Comparison of ENCODE assay signal across 9 cellular contexts in genomic region chr4:158496030-158496741, GRCh38. TPM values are rescaled to one million over a fixed set of nuclear protein-coding genes. Genes with fewer than 3 reads are reported as not detected.
DNase-seq lines count a peak whose midpoint lies in the region; ATAC-seq, FAIRE-seq and TF ChIP-seq lines count a peak whose summit lies in the region.
"Had no signal": no experiment of that assay in that cellular context is flagged by ENCODE, and none has a peak within 500 bp of the region (broad histone marks: within the 10 kb centered on the region; RNA-seq: fewer than 3 reads in every experiment).

No MANE protein-coding gene starts in this region.

- no peak overlapping the region for H3K4me3 Mint-ChIP-seq in WTC11

- peaks cover 9% of the 10 kb centered on the region for H3K9me3 Mint-ChIP-seq in WTC11

- intact Hi-C loops in testis (cut with DNase I; ENCODE audit: low total_unique reads) = no loop called here

- no peaks in the 10 kb centered on the region for H3K4me1 ChIP-seq in hepatocyte (ENCODE audit: insufficient read depth)
- H3K4me1 ChIP-seq in testis = no peaks in the 10 kb centered on the region

- no peaks in the 10 kb centered on the region for H4K20me1 ChIP-seq in hepatocyte (ENCODE audit: insufficient read depth, poor library complexity, severe bottlenecking)

- CTCF ChIA-PET in WTC11 (lab: Charles Lee) = interaction anchor here (0.6 to 2.1 kb wide), 48 partner anchors 9 to 798 kb away, joined by 3 to 15 read pairs (median 4); partner anchors contain the start of gene RXFP1

- H3K4me2 ChIP-seq in hepatocyte = no peak overlapping the region

- H3K36me3 ChIP-seq in hepatocyte (replicated peaks; ENCODE audit: insufficient read depth, low read depth) (no peaks in the 10 kb centered on the region), testis (ENCODE audit: low read depth, missing control alignments) (no peaks in the 10 kb centered on the region)

- TF ChIP-seq CTCF in WTC11 (IDR thresholded peaks at IDR 0.05) = peak; percentile 76
- peak; percentile 36 for TF ChIP-seq CTCF in hepatocyte (IDR thresholded peaks at IDR 0.05; ENCODE audit: poor library complexity)
- peak in 2 of 3 experiments; percentile 7 to 42 for TF ChIP-seq CTCF in testis (IDR thresholded peaks at IDR 0.05)

- H3K79me2 ChIP-seq in hepatocyte = no peaks in the 10 kb centered on the region

- no peaks in the 10 kb centered on the region for H3K27me3 Mint-ChIP-seq in WTC11 (ENCODE audit: low read depth)

- H3K4me1 Mint-ChIP-seq in WTC11 = no peaks in the 10 kb centered on the region; the same call in 1 of the 2 replicates

- TF ChIP-seq POLR2A in testis (IDR thresholded peaks at IDR 0.05) = no peak

- DNase-seq in WTC11 (ENCODE audit: low spot score) (peak; percentile 85), hepatocyte (ENCODE audit: low spot score) (peak; percentile 35), testis (peak; percentile 72), NCI-H2029 treated with DMSO at 0.1 percent for 48 hours (lab: John Stamatoyannopoulos, UW) (no peak), NCI-H2029 (lab: John Stamatoyannopoulos, UW) (no peak)

- no peak overlapping the region for H3K27ac Mint-ChIP-seq in WTC11

- ATAC-seq in HG03159 (IDR thresholded peaks at IDR 0.05; ENCODE audit: unreplicated experiment) (peak; percentile 61), WTC11 (peak; percentile 89), HG02870 (IDR thresholded peaks at IDR 0.05; ENCODE audit: unreplicated experiment) (no peak)
- ATAC-seq: left colon had no signal

- H3K9me2 ChIP-seq in hepatocyte (replicated peaks; ENCODE audit: insufficient read depth) = no peaks in the 10 kb centered on the region

- peak; percentile 59 for FAIRE-seq in G401.6 (lab: Jason Lieb, UNC)

- no peaks in the 10 kb centered on the region for H3K27me3 ChIP-seq in hepatocyte
- H3K27me3 ChIP-seq in testis = no peaks in the 10 kb centered on the region

- POLR2A ChIA-PET in WTC11 (lab: Charles Lee) = no interaction called here

- H3K9me3 ChIP-seq in hepatocyte (ENCODE audit: low read depth) = no peaks in the 10 kb centered on the region
- no peaks in the 10 kb centered on the region for H3K9me3 ChIP-seq in testis

- WGBS in hepatocyte (ENCODE audit: low lambda C conversion rate, missing lambda C conversion rate) = 36% methylated on average over 5 of the region's 5 CpGs
- 19 to 28% methylated on average over 5 of the region's 5 CpGs for WGBS in testis, 2 donors

- no peaks in the 10 kb centered on the region; the same call in 1 of the 2 replicates for H3K36me3 Mint-ChIP-seq in WTC11

- no peak overlapping the region for H2AFZ ChIP-seq in hepatocyte

- H3K27ac ChIP-seq in hepatocyte (no peak overlapping the region), testis (no peak overlapping the region)

- H3K4me3 ChIP-seq in hepatocyte = no peak overlapping the region
- H3K4me3 ChIP-seq in testis = no peak overlapping the region

TF ChIP-seq in WTC11, 78 proteins besides CTCF, POLR2A, EP300 and RAD21:
- TF ChIP-seq, protein P1, sequence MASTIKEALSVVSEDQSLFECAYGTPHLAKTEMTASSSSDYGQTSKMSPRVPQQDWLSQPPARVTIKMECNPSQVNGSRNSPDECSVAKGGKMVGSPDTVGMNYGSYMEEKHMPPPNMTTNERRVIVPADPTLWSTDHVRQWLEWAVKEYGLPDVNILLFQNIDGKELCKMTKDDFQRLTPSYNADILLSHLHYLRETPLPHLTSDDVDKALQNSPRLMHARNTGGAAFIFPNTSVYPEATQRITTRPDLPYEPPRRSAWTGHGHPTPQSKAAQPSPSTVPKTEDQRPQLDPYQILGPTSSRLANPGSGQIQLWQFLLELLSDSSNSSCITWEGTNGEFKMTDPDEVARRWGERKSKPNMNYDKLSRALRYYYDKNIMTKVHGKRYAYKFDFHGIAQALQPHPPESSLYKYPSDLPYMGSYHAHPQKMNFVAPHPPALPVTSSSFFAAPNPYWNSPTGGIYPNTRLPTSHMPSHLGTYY (CRISPR knock-in tag; IDR thresholded peaks at IDR 0.05) = no peak

RNA-seq across cellular contexts. Expression of gene RXFP1, which starts 25.5 kb away (rescaled TPM):
- total RNA-seq in WTC11 (2021) = 0.48 to 0.89 TPM (median 0.82 TPM) in 3 replicates
- total RNA-seq in hepatocyte = not detected in 2 replicates
- not detected in 2 replicates for polyA plus RNA-seq in hepatocyte
- total RNA-seq in testis = 1 to 10 TPM in 1 of 2 donors, under 1 TPM in 1; 0.81 to 2.1 TPM
- polyA plus RNA-seq in testis (ENCODE audit: insufficient read depth, low read depth, low replicate concordance) = 0.26 TPM

Comparison
In these comparisons a context has a peak if more than half of its experiments do, and no peak if none do; other contexts are left out.
1. DNase-seq: peak in WTC11 (single experiment), hepatocyte (single experiment) and testis (single experiment); none in NCI-H2029 treated with DMSO at 0.1 percent for 48 hours (single experiment) and NCI-H2029 (single experiment).
2. CTCF ChIP-seq: peak in every context shown above with its lines; median percentile 76 in WTC11; 36 in hepatocyte; 24 in testis.